In genomic region chr11:9689721-9690120, GRCh38 we compare ENCODE assay signal across 9 cellular contexts. TPM values are rescaled to one million over a fixed set of nuclear protein-coding genes. Genes with fewer than 3 reads are reported as not detected.
DNase-seq lines count a peak whose midpoint lies in the region; ATAC-seq and TF ChIP-seq lines count a peak whose summit lies in the region.
"Had no signal": no experiment of that assay in that cellular context is flagged by ENCODE, and none has a peak within 500 bp of the region (broad histone marks: within the 10 kb centered on the region; RNA-seq: fewer than 3 reads in every experiment).

No MANE protein-coding gene starts in this region.

- DNase-seq in GM12865 (ENCODE audit: low read depth) (no peak), MG63 (peak; percentile 30), fibroblast of mammary gland (ENCODE audit: low read depth) (peak; percentile 58), sciatic nerve (ENCODE audit: low spot score) (no peak), HCEC 1CT (no peak)
- DNase-seq in stimulated activated effector memory CD8-positive, alpha-beta T cell treated with anti-CD3 and anti-CD28 coated beads, Interleukin-12 subunit alpha, Interleukin-12 subunit beta, amount 100 ng/mL, for 72 hours (ENCODE audit: low spot score in 2 of 2): no peak
- DNase-seq: WERI-Rb-1 had no signal

- ATAC-seq in sciatic nerve: peak; percentile 77
- ATAC-seq in HG03159 (IDR thresholded peaks at IDR 0.05; ENCODE audit: unreplicated experiment): no peak
- no peak for ATAC-seq in GM21528 (IDR thresholded peaks at IDR 0.05; ENCODE audit: low FRiP score, unreplicated experiment)
- ATAC-seq in stimulated activated effector memory CD8-positive, alpha-beta T cell treated with anti-CD3 and anti-CD28 coated beads, Interleukin-12 subunit alpha, Interleukin-12 subunit beta, amount 100 ng/mL, for 72 hours: no peak

- no peaks in the 10 kb centered on the region for H3K27me3 ChIP-seq in MG63

- H3K4me1 Mint-ChIP-seq in stimulated activated effector memory CD8-positive, alpha-beta T cell treated with anti-CD3 and anti-CD28 coated beads, Interleukin-12 subunit alpha, Interleukin-12 subunit beta, amount 100 ng/mL, for 72 hours: no peaks in the 10 kb centered on the region

- TF ChIP-seq CTCF in GM12865 (IDR thresholded peaks at IDR 0.05; ENCODE audit: insufficient read depth, low read depth, low read length, missing control alignments): no peak
- no peak for TF ChIP-seq CTCF in fibroblast of mammary gland (conservative IDR thresholded peaks at IDR 0.05; ENCODE audit: control insufficient read depth, insufficient read depth, low read depth, low read length)

- intact Hi-C loops in sciatic nerve (cut with DNase I): loop anchor here (5.0 kb wide), 1 partner anchor 1653 kb away; no protein-coding TSS in a partner anchor

- H3K9me3 ChIP-seq in MG63: no peaks in the 10 kb centered on the region

- peak overlapping the region; percentile 45 for H3K4me3 ChIP-seq in GM12865 (ENCODE audit: low read depth, low read length)
- no peak overlapping the region for H3K4me3 ChIP-seq in MG63
- H3K4me3 ChIP-seq in fibroblast of mammary gland (ENCODE audit: control insufficient read depth, low read depth, low read length): no peak overlapping the region

- H3K36me3 ChIP-seq in MG63: peaks cover 7% of the 10 kb centered on the region; the same call in 1 of the 2 replicates

- no peaks in the 10 kb centered on the region for H3K9me3 Mint-ChIP-seq in stimulated activated effector memory CD8-positive, alpha-beta T cell treated with anti-CD3 and anti-CD28 coated beads, Interleukin-12 subunit alpha, Interleukin-12 subunit beta, amount 100 ng/mL, for 72 hours

- no peak overlapping the region for H3K27ac Mint-ChIP-seq in stimulated activated effector memory CD8-positive, alpha-beta T cell treated with anti-CD3 and anti-CD28 coated beads, Interleukin-12 subunit alpha, Interleukin-12 subunit beta, amount 100 ng/mL, for 72 hours

- no peak overlapping the region for H3K4me3 Mint-ChIP-seq in stimulated activated effector memory CD8-positive, alpha-beta T cell treated with anti-CD3 and anti-CD28 coated beads, Interleukin-12 subunit alpha, Interleukin-12 subunit beta, amount 100 ng/mL, for 72 hours

- peaks cover 6% of the 10 kb centered on the region for H3K36me3 Mint-ChIP-seq in stimulated activated effector memory CD8-positive, alpha-beta T cell treated with anti-CD3 and anti-CD28 coated beads, Interleukin-12 subunit alpha, Interleukin-12 subunit beta, amount 100 ng/mL, for 72 hours

RNA-seq across cellular contexts. Expression of gene SWAP70, which starts 25.8 kb away (rescaled TPM):
- 20.0 and 22.8 TPM in 2 replicates for total RNA-seq in MG63 (2014; rRNA removed; shearing (Covaris generic); ENCODE audit: low replicate concordance)
- total RNA-seq in sciatic nerve: 90.1 TPM

Comparison
In these comparisons a context has a peak if more than half of its experiments do, and no peak if none do; other contexts are left out.
1. DNase-seq: peak in MG63 (single experiment) and fibroblast of mammary gland (single experiment); none in GM12865 (single experiment), sciatic nerve (single experiment), HCEC 1CT (single experiment) and stimulated activated effector memory CD8-positive, alpha-beta T cell treated with anti-CD3 and anti-CD28 coated beads, Interleukin-12 subunit alpha, Interleukin-12 subunit beta, amount 100 ng/mL, for 72 hours (0 of 2).